19 cellular contexts compared by ENCODE assay signal in genomic region chr16:51734220-51734619, GRCh38.
"Had no signal": no experiment of that assay in that cellular context is flagged by ENCODE, and none has a peak within 500 bp of the region (broad histone marks: within the 10 kb centered on the region; RNA-seq: fewer than 3 reads in every experiment).

No MANE protein-coding gene starts in this region.

- H3K27me3 ChIP-seq: brain microvascular endothelial cell, esophagus squamous epithelium, neutrophil, upper lobe of left lung had no signal

- H3K27me3 Mint-ChIP-seq: central memory CD8-positive, alpha-beta T cell; naive B cell; stimulated activated naive CD8-positive, alpha-beta T cell treated with anti-CD3 and anti-CD28 coated beads, Interleukin-15, amount 100 ng/mL, for 72 hours had no signal

- H3K36me3 Mint-ChIP-seq: activated naive CD8-positive, alpha-beta T cell treated with anti-CD3 and anti-CD28 coated beads, Interleukin-2, amount 10 ng/mL, durations not matched to agents 7 days and 5 days; naive B cell had no signal

- H3K27ac Mint-ChIP-seq: activated naive CD8-positive, alpha-beta T cell treated with anti-CD3 and anti-CD28 coated beads, Interleukin-2, amount 10 ng/mL, durations not matched to agents 7 days and 5 days; naive B cell; stimulated activated naive CD8-positive, alpha-beta T cell treated with anti-CD3 and anti-CD28 coated beads, Interleukin-15, amount 100 ng/mL, for 72 hours had no signal

- ATAC-seq: activated CD4-positive, CD25-positive, alpha-beta regulatory T cell treated with anti-CD3 and anti-CD28 coated beads, Interleukin-2, amount 50 U/mL, for 24 hours; stimulated activated naive CD8-positive, alpha-beta T cell treated with anti-CD3 and anti-CD28 coated beads, Interleukin-15, amount 100 ng/mL, for 72 hours had no signal

- DNase-seq: activated CD4-positive, alpha-beta T cell treated with anti-CD3 and anti-CD28 coated beads, Interleukin-2, amount 50 U/mL, for 1 hour; activated naive CD4-positive, alpha-beta T cell; activated naive CD8-positive, alpha-beta T cell treated with anti-CD3 and anti-CD28 coated beads, Interleukin-2, amount 10 ng/mL, durations not matched to agents 7 days and 5 days; anterior cingulate cortex; brain microvascular endothelial cell; esophagus squamous epithelium; glutamatergic neuron; hypothalamus; kidney; left ventricle myocardium inferior; naive B cell; stimulated activated CD4-positive, alpha-beta T cell treated with anti-CD3 and anti-CD28 coated beads, Interleukin-1b, Interleukin-23, amount 100 ng/mL, for 48 hours; stimulated activated naive CD8-positive, alpha-beta T cell treated with anti-CD3 and anti-CD28 coated beads, Interleukin-15, amount 100 ng/mL, for 72 hours; upper lobe of left lung had no signal

- H3K27ac ChIP-seq: brain microvascular endothelial cell, coronary artery, esophagus squamous epithelium, left ventricle myocardium inferior, neutrophil, parathyroid adenoma, upper lobe of left lung had no signal

- H3K4me1 ChIP-seq: esophagus squamous epithelium, left ventricle myocardium inferior, parathyroid adenoma, upper lobe of left lung had no signal

- H3K4me1 Mint-ChIP-seq: activated naive CD8-positive, alpha-beta T cell treated with anti-CD3 and anti-CD28 coated beads, Interleukin-2, amount 10 ng/mL, durations not matched to agents 7 days and 5 days; central memory CD8-positive, alpha-beta T cell; naive B cell; stimulated activated naive CD8-positive, alpha-beta T cell treated with anti-CD3 and anti-CD28 coated beads, Interleukin-15, amount 100 ng/mL, for 72 hours had no signal

- H3K4me3 Mint-ChIP-seq: activated naive CD8-positive, alpha-beta T cell treated with anti-CD3 and anti-CD28 coated beads, Interleukin-2, amount 10 ng/mL, durations not matched to agents 7 days and 5 days; central memory CD8-positive, alpha-beta T cell; naive B cell; stimulated activated naive CD8-positive, alpha-beta T cell treated with anti-CD3 and anti-CD28 coated beads, Interleukin-15, amount 100 ng/mL, for 72 hours had no signal
